8 cellular contexts compared by ENCODE assay signal in the genomic region with DNA sequence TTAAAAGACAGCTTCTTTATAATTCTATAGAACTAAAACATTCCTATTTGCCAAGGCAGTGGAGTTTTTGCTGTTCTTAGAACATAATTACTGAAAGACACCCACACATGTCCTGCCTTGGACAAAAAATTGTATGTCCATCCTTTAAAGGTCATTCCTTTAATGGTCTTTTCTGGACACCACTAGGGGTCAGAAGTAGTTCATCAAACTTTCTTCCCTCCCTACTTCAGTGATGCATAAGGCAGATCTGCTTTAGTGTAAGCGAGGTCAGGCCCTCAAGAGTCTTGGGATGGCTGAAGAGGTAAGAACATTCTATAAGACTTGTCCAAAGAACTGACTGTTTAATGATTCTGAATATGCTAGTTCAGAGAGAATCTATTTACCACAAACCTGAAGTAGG. TPM values are rescaled to one million over a fixed set of nuclear protein-coding genes. Genes with fewer than 3 reads are reported as not detected.
DNase-seq lines count a peak whose midpoint lies in the region; ATAC-seq and TF ChIP-seq lines count a peak whose summit lies in the region.

No MANE protein-coding gene starts in this region.

- TF ChIP-seq POLR2A in heart left ventricle (IDR thresholded peaks at IDR 0.05) = no peak

- H3K27me3 ChIP-seq in heart left ventricle (peaks cover 0 to 4% (median 0%) of the 10 kb centered on the region in 9 donors), left ventricle myocardium inferior (ENCODE audit: low read depth) (peaks cover 4% of the 10 kb centered on the region), aorta (ENCODE audit: control insufficient read depth in 1 of 2, insufficient read depth in 2 of 2, low read length in 1 of 2) (no peaks in the 10 kb centered on the region)

- H3K36me3 ChIP-seq in heart left ventricle = no peaks in the 10 kb centered on the region
- no peaks in the 10 kb centered on the region for H3K36me3 ChIP-seq in left ventricle myocardium inferior
- H3K36me3 ChIP-seq in aorta (ENCODE audit: control insufficient read depth in 1 of 2, insufficient read depth in 2 of 2, low read length in 1 of 2) = no peaks in the 10 kb centered on the region

- in situ Hi-C loops in SK-MEL-5 (cut with HindIII; ENCODE audit: low pct_unique_long_range_greater_than_20kb, low sequenced_read_pairs) = no loop called here

- no peak for DNase-seq in heart left ventricle
- no peak for DNase-seq in left ventricle myocardium superior
- DNase-seq in SK-MEL-5 (ENCODE audit: low read depth, low spot score) = peak; percentile 83
- no peak for DNase-seq in left ventricle myocardium inferior
- no peak for DNase-seq in aorta
- no peak for DNase-seq in COLO668 (lab: John Stamatoyannopoulos, UW; ENCODE audit: unreplicated experiment)
- DNase-seq in DMS79 (lab: John Stamatoyannopoulos, UW) = no peak

- TF ChIP-seq CTCF in heart left ventricle (IDR thresholded peaks at IDR 0.05) (peak in 10 of 12 donors; percentile 20 to 51 (median 38)), left ventricle myocardium inferior (IDR thresholded peaks at IDR 0.05; ENCODE audit: borderline replicate concordance) (peak; percentile 56)

- intact Hi-C loops in heart left ventricle (cut with DNase I) = loop anchor here in 7 of 10 donors (2.0 to 10.0 kb wide), 4 partner anchors 176 to 1158 kb away; partner anchors contain the start of genes OR51M1 (in 4 of the 7) and OR52N2 (in 1 of the 7)
- intact Hi-C loops in left ventricle myocardium superior (cut with micrococcal nuclease) = no loop called here
- intact Hi-C loops in left ventricle myocardium inferior (cut with micrococcal nuclease) = loop anchor here (2.0 kb wide), 1 partner anchor 176 kb away; no protein-coding TSS in a partner anchor
- intact Hi-C loops in aorta (cut with DNase I) = loop anchor here in 1 of 2 donors (2.0 kb wide), 1 partner anchor 176 kb away; no protein-coding TSS in a partner anchor

- peak in 2 of 4 donors; percentile 48 to 57 for ATAC-seq in heart left ventricle
- ATAC-seq in left ventricle myocardium superior = no peak
- peak; percentile 69 for ATAC-seq in HG03025 (IDR thresholded peaks at IDR 0.05; ENCODE audit: low FRiP score, unreplicated experiment)
- peak; percentile 50 for ATAC-seq in aorta (ENCODE audit: low FRiP score)

- H3K27ac ChIP-seq in heart left ventricle (no peak overlapping the region), left ventricle myocardium inferior (replicated peaks) (no peak overlapping the region), aorta (ENCODE audit: low read depth in 1 of 2, low read length in 2 of 2) (no peak overlapping the region)

- H3K4me1 ChIP-seq in heart left ventricle = no peaks in the 10 kb centered on the region
- H3K4me1 ChIP-seq in left ventricle myocardium inferior = no peaks in the 10 kb centered on the region
- no peaks in the 10 kb centered on the region for H3K4me1 ChIP-seq in aorta (ENCODE audit: control insufficient read depth in 1 of 2, insufficient read depth in 2 of 2, low read length in 2 of 2)

- H3K9me3 ChIP-seq in heart left ventricle = no peaks in the 10 kb centered on the region
- H3K9me3 ChIP-seq in left ventricle myocardium inferior (replicated peaks) = no peaks in the 10 kb centered on the region
- H3K9me3 ChIP-seq in aorta (ENCODE audit: control insufficient read depth, low read length) = no peaks in the 10 kb centered on the region

- WGBS in heart left ventricle, 4 donors = 7 to 20% (median 14%) methylated on average over 1 of the region's 1 CpG
- WGBS in aorta, 2 donors = 18 to 40% methylated on average over 1 of the region's 1 CpG

- no peak overlapping the region for H3K4me3 ChIP-seq in heart left ventricle
- no peak overlapping the region for H3K4me3 ChIP-seq in left ventricle myocardium inferior
- no peak overlapping the region for H3K4me3 ChIP-seq in aorta (ENCODE audit: low read length in 2 of 2)

RNA-seq across cellular contexts. Expression of gene OR51V1, which starts 4.3 kb away (rescaled TPM):
- not detected for total RNA-seq in heart left ventricle
- not detected for polyA plus RNA-seq in heart left ventricle
- not detected for total RNA-seq in left ventricle myocardium superior
- not detected in 2 replicates for total RNA-seq in SK-MEL-5 (2014; rRNA removed; shearing (Covaris generic))
- not detected in 2 replicates for polyA plus RNA-seq in SK-MEL-5 (2015; cell fraction: cytosol; rRNA removed)
- not detected in 2 replicates for polyA plus RNA-seq in SK-MEL-5 (2015; cell fraction: nucleus; rRNA removed)
- total RNA-seq in left ventricle myocardium inferior = not detected
- not detected for total RNA-seq in aorta
- polyA plus RNA-seq in aorta = not detected

RNA-seq across cellular contexts. Expression of gene HBB, which starts 22.1 kb away (rescaled TPM):
- 1,000 to 10,000 TPM in 1 of 9 donors, 100 to 1,000 TPM in 8; 123 to 1,223 (median 316) TPM for total RNA-seq in heart left ventricle
- polyA plus RNA-seq in heart left ventricle = 10 to 100 TPM in 1 of 2 donors, 1 to 10 TPM in 1; 1.1 to 53.3 TPM
- total RNA-seq in left ventricle myocardium superior = 61.2 TPM
- total RNA-seq in SK-MEL-5 (2014; rRNA removed; shearing (Covaris generic)) = not detected in 2 replicates
- polyA plus RNA-seq in SK-MEL-5 (2015; cell fraction: cytosol; rRNA removed) = not detected in 2 replicates
- not detected in 2 replicates for polyA plus RNA-seq in SK-MEL-5 (2015; cell fraction: nucleus; rRNA removed)
- total RNA-seq in left ventricle myocardium inferior = 100 TPM
- 1,000 to 10,000 TPM in 1 of 2 donors, 100 to 1,000 TPM in 1; 649 to 2,087 TPM for total RNA-seq in aorta
- 10 to 100 TPM; 12.6 to 26.3 TPM for polyA plus RNA-seq in aorta

RNA-seq across cellular contexts. Expression of gene HBD, which starts 29.5 kb away (rescaled TPM):
- total RNA-seq in heart left ventricle (1 to 10 TPM in 1 of 9 donors, not detected in 8; 4.2 TPM), left ventricle myocardium superior (not detected), left ventricle myocardium inferior (not detected), aorta (1 to 10 TPM in 1 of 2 donors, not detected in 1; 8.4 TPM)
- polyA plus RNA-seq in heart left ventricle (not detected), aorta (not detected)
- total RNA-seq in SK-MEL-5 (2014; rRNA removed; shearing (Covaris generic)) = not detected in 2 replicates
- polyA plus RNA-seq in SK-MEL-5 (2015; cell fraction: cytosol; rRNA removed) = not detected in 2 replicates
- not detected in 2 replicates for polyA plus RNA-seq in SK-MEL-5 (2015; cell fraction: nucleus; rRNA removed)

RNA-seq across cellular contexts. Expression of gene HBG1, which starts 44.9 kb away (rescaled TPM):
- not detected for total RNA-seq in heart left ventricle
- polyA plus RNA-seq in heart left ventricle = not detected
- total RNA-seq in left ventricle myocardium superior = not detected
- not detected in 2 replicates for total RNA-seq in SK-MEL-5 (2014; rRNA removed; shearing (Covaris generic))
- not detected in 2 replicates for polyA plus RNA-seq in SK-MEL-5 (2015; cell fraction: cytosol; rRNA removed)
- polyA plus RNA-seq in SK-MEL-5 (2015; cell fraction: nucleus; rRNA removed) = not detected in 2 replicates
- total RNA-seq in left ventricle myocardium inferior = not detected
- total RNA-seq in aorta = not detected
- not detected for polyA plus RNA-seq in aorta

RNA-seq across cellular contexts. Expression of gene HBG2, which starts 49.8 kb away (rescaled TPM):
- total RNA-seq in heart left ventricle (1 to 10 TPM in 2 of 9 donors, under 1 TPM in 1, not detected in 6; 0.72 to 2.0 (median 1.9) TPM), left ventricle myocardium superior (not detected), left ventricle myocardium inferior (not detected), aorta (under 1 TPM in 1 of 2 donors, not detected in 1; 0.78 TPM)
- polyA plus RNA-seq in heart left ventricle (not detected), aorta (under 1 TPM in 1 of 2 donors, not detected in 1; 0.23 TPM)
- total RNA-seq in SK-MEL-5 (2014; rRNA removed; shearing (Covaris generic)) = 1.4 and 4.4 TPM in 2 replicates
- not detected in 2 replicates for polyA plus RNA-seq in SK-MEL-5 (2015; cell fraction: cytosol; rRNA removed)
- not detected in 2 replicates for polyA plus RNA-seq in SK-MEL-5 (2015; cell fraction: nucleus; rRNA removed)
